In genomic region chr20:49219924-49220831, GRCh38 we compare ENCODE assay signal across 1 cellular context.
TF ChIP-seq lines count a peak whose summit lies in the region.

No MANE protein-coding gene starts in this region.

TF ChIP-seq in K562, 482 proteins besides CTCF, POLR2A, EP300 and RAD21:
- TF ChIP-seq NR2F6 (CRISPR knock-in tag; IDR thresholded peaks at IDR 0.05) = no peak
- TF ChIP-seq FOXM1 (IDR thresholded peaks at IDR 0.05; ENCODE audit: low read depth) = no peak
- no peak for TF ChIP-seq FOXM1 (CRISPR knock-in tag; IDR thresholded peaks at IDR 0.05; ENCODE audit: low read depth)
- TF ChIP-seq HMGN3 (IDR thresholded peaks at IDR 0.05; ENCODE audit: borderline replicate concordance, extremely low read depth, insufficient read length, low read depth, low read length) = no peak
- no peak for TF ChIP-seq ZSCAN29 (IDR thresholded peaks at IDR 0.05)
- peak; percentile 68 for TF ChIP-seq PRDM10 (IDR thresholded peaks at IDR 0.05; ENCODE audit: partially characterized antibody)
- peak; percentile 57; the same call in 1 of the 2 replicates for TF ChIP-seq POLR2G (IDR thresholded peaks at IDR 0.05; ENCODE audit: low read depth, low read length)
- no peak for TF ChIP-seq ZNF24 (IDR thresholded peaks at IDR 0.05)
- no peak for TF ChIP-seq MAZ (CRISPR knock-in tag; conservative IDR thresholded peaks at IDR 0.05 in 1 of 2, IDR thresholded peaks at IDR 0.05 in 1 of 2)
- 0 out of 2 replicates have a peak, but pooled peaks have one; percentile 17 for TF ChIP-seq ZBTB33 (CRISPR knock-in tag; IDR thresholded peaks at IDR 0.05)
- peak; percentile 9 for TF ChIP-seq TBP (optimal IDR thresholded peaks at IDR 0.05; ENCODE audit: low read depth, low read length)
- no peak for TF ChIP-seq CBFA2T2 (conservative IDR thresholded peaks at IDR 0.05)
- no peak for TF ChIP-seq NFATC3 (IDR thresholded peaks at IDR 0.05)
- no peak for TF ChIP-seq DIDO1 (tag; IDR thresholded peaks at IDR 0.05; ENCODE audit: low read depth)
- no peak for TF ChIP-seq ZNF561 (CRISPR knock-in tag; conservative IDR thresholded peaks at IDR 0.05)
- peak; percentile 71 for TF ChIP-seq RBFOX2 (IDR thresholded peaks at IDR 0.05; ENCODE audit: low read depth, low read length)
- peak; percentile 55 for TF ChIP-seq EGR1 (conservative IDR thresholded peaks at IDR 0.05)
- TF ChIP-seq NFE2 (IDR thresholded peaks at IDR 0.05; ENCODE audit: low read depth) = no peak
- TF ChIP-seq POLR3A (IDR thresholded peaks at IDR 0.05; ENCODE audit: borderline replicate concordance, extremely low read depth, insufficient read depth, insufficient read length) = no peak
- TF ChIP-seq SMAD3 (CRISPR knock-in tag; conservative IDR thresholded peaks at IDR 0.05) = no peak
